Comparison of ENCODE assay signal across 28 cellular contexts in genomic region chr21:21196087-21196486, GRCh38.
DNase-seq lines count a peak whose midpoint lies in the region; ATAC-seq and TF ChIP-seq lines count a peak whose summit lies in the region.
"Had no signal": no experiment of that assay in that cellular context is flagged by ENCODE, and none has a peak within 500 bp of the region (broad histone marks: within the 10 kb centered on the region; RNA-seq: fewer than 3 reads in every experiment).

No MANE protein-coding gene starts in this region.

- no peak overlapping the region for H3K23ac ChIP-seq in IMR-90 (ENCODE audit: low read depth, low read length)

- WGBS in IMR-90 (ENCODE audit: extremely low coverage in 2 of 2, insufficient read length in 1 of 2), 2 experiments = 80% methylated on average over 2 of the region's 3 CpGs; no CpG with 5 or more reads in 1 of the 2 experiments

- no peaks in the 10 kb centered on the region for H3K27me3 Mint-ChIP-seq in activated T-helper 17 cell treated with anti-CD3 and anti-CD28 coated beads, Interleukin-2, amount 50 U/mL, for 72 hours
- H3K27me3 Mint-ChIP-seq in stimulated activated memory B cell treated with anti-CD40 and anti-IgM and Interleukin-4, amounts not matched to agents 10 μg/mL and 1 μg/mL and 100 μg/mL, for 72 hours = no peaks in the 10 kb centered on the region
- H3K27me3 Mint-ChIP-seq: brain had no signal

- DNase-seq in IMR-90 = peak; percentile 39
- peak; percentile 58 for DNase-seq in fibroblast of mammary gland (ENCODE audit: low read depth)
- DNase-seq in activated naive CD4-positive, alpha-beta T cell treated with Interleukin-2 at 50 U/mL for 16 hours = no peak
- no peak for DNase-seq in coronary artery (ENCODE audit: low spot score)
- no peak for DNase-seq in dedifferentiated amniotic fluid mesenchymal stem cell (ENCODE audit: extremely low spot score)
- DNase-seq: activated CD4-positive, alpha-beta T cell treated with anti-CD3 and anti-CD28 coated beads, Interleukin-2, amount 50 U/mL, for 4 hours; activated naive CD4-positive, alpha-beta T cell; activated T-cell treated with anti-CD3 and anti-CD28 coated beads, Interleukin-2, amount 50 U/mL, for 48 hours; COR-L47; DMS53; effector CD8-positive, alpha-beta T cell; GDM1; glutamatergic neuron; NCI-H1105 treated with DMSO at 0.1 percent for 48 hours; NCI-H187 treated with DMSO at 0.1 percent for 48 hours; NCI-H2171 treated with DMSO at 0.1 percent for 48 hours; NCI-H510A; nucleus accumbens; psoas muscle; sigmoid colon; stimulated activated CD4-positive, alpha-beta T cell treated with anti-CD3 and anti-CD28 coated beads, Interleukin-4, amount 100 ng/mL, for 24 hours; transverse colon had no signal

- dilution Hi-C loops in IMR-90 (cut with HindIII; ENCODE audit: low sequenced_read_pairs, unreplicated experiment) = no loop called here

- H3K18ac ChIP-seq in IMR-90 (ENCODE audit: low read depth, low read length) = peak overlapping the region; percentile 65

- H3K9me1 ChIP-seq in IMR-90 (ENCODE audit: insufficient read depth, low read length) = no peaks in the 10 kb centered on the region

- H3K4me1 ChIP-seq in IMR-90 (ENCODE audit: control insufficient read depth, insufficient read depth, low read length) = peaks cover 5% of the 10 kb centered on the region
- H3K4me1 ChIP-seq: psoas muscle had no signal

- TF ChIP-seq RAD21 in IMR-90 (IDR thresholded peaks at IDR 0.05; ENCODE audit: low read length) = no peak

- peak overlapping the region; percentile 15 for H3K27ac Mint-ChIP-seq in activated T-helper 17 cell treated with anti-CD3 and anti-CD28 coated beads, Interleukin-2, amount 50 U/mL, for 72 hours
- H3K27ac Mint-ChIP-seq in stimulated activated memory B cell treated with anti-CD40 and anti-IgM and Interleukin-4, amounts not matched to agents 10 μg/mL and 1 μg/mL and 100 μg/mL, for 72 hours = no peak overlapping the region

- no peaks in the 10 kb centered on the region for H3K36me3 ChIP-seq in IMR-90 (ENCODE audit: control insufficient read depth, insufficient read depth, low read length)
- H3K36me3 ChIP-seq: BLaER1 treated with 17β-estradiol and CSF1 and Interleukin-3, amounts not matched to agents 10 nM and 100 nM; sigmoid colon; transverse colon had no signal

- peak overlapping the region; percentile 46 for H4K91ac ChIP-seq in IMR-90 (ENCODE audit: insufficient read depth, low read depth, low read length)

- no peaks in the 10 kb centered on the region for H3K9me3 ChIP-seq in IMR-90 (ENCODE audit: control insufficient read depth, insufficient read depth, low read length)
- H3K9me3 ChIP-seq: BLaER1 treated with 17β-estradiol and CSF1 and Interleukin-3, amounts not matched to agents 10 nM and 100 nM; psoas muscle; transverse colon had no signal

- no peaks in the 10 kb centered on the region for H3K79me1 ChIP-seq in IMR-90 (ENCODE audit: low read depth in 1 of 2, low read length in 2 of 2)

- no peak overlapping the region for H3K4me3 Mint-ChIP-seq in activated T-helper 17 cell treated with anti-CD3 and anti-CD28 coated beads, Interleukin-2, amount 50 U/mL, for 72 hours
- H3K4me3 Mint-ChIP-seq in stimulated activated memory B cell treated with anti-CD40 and anti-IgM and Interleukin-4, amounts not matched to agents 10 μg/mL and 1 μg/mL and 100 μg/mL, for 72 hours = no peak overlapping the region
- H3K4me3 Mint-ChIP-seq: brain had no signal

- no peaks in the 10 kb centered on the region for H3K36me3 Mint-ChIP-seq in activated T-helper 17 cell treated with anti-CD3 and anti-CD28 coated beads, Interleukin-2, amount 50 U/mL, for 72 hours (ENCODE audit: low read depth)
- H3K36me3 Mint-ChIP-seq in stimulated activated memory B cell treated with anti-CD40 and anti-IgM and Interleukin-4, amounts not matched to agents 10 μg/mL and 1 μg/mL and 100 μg/mL, for 72 hours = no peaks in the 10 kb centered on the region
- H3K36me3 Mint-ChIP-seq: brain had no signal

- intact Hi-C loops in IMR-90 (cut with micrococcal nuclease) = no loop called here

- no peak overlapping the region for H2AK5ac ChIP-seq in IMR-90 (ENCODE audit: low read depth, low read length)

- no peak for TF ChIP-seq CTCF in IMR-90 (conservative IDR thresholded peaks at IDR 0.05; ENCODE audit: low read depth, low read length)
- TF ChIP-seq CTCF in fibroblast of mammary gland (conservative IDR thresholded peaks at IDR 0.05; ENCODE audit: control insufficient read depth, insufficient read depth, low read depth, low read length) = no peak
- TF ChIP-seq CTCF in coronary artery (IDR thresholded peaks at IDR 0.05) = no peak

- TF ChIP-seq POLR2A in IMR-90 (IDR thresholded peaks at IDR 0.05; ENCODE audit: low read depth, low read length) = no peak

- H2BK20ac ChIP-seq in IMR-90 (ENCODE audit: low read depth, low read length) = peak overlapping the region; percentile 85

- H3K56ac ChIP-seq in IMR-90 (ENCODE audit: extremely low read depth, insufficient read depth, low read length) = no peak overlapping the region

- no peak overlapping the region for H2AK9ac ChIP-seq in IMR-90 (replicated peaks; ENCODE audit: low read depth, low read length, poor library complexity)

- H3K27me3 ChIP-seq in IMR-90 (ENCODE audit: control insufficient read depth, insufficient read depth, low read length) = no peaks in the 10 kb centered on the region
- H3K27me3 ChIP-seq: BLaER1 treated with 17β-estradiol and CSF1 and Interleukin-3, amounts not matched to agents 10 nM and 100 nM; sigmoid colon; transverse colon had no signal

- peak overlapping the region; percentile 85; the same call in 1 of the 3 replicates for H2BK15ac ChIP-seq in IMR-90 (ENCODE audit: low read depth, low read length)

- peak overlapping the region; percentile 24; the same call in 1 of the 2 replicates for H3K4ac ChIP-seq in IMR-90 (ENCODE audit: low read depth, low read length)

- H4K8ac ChIP-seq in IMR-90 (ENCODE audit: low read depth in 2 of 2, low read length in 2 of 2) = peak overlapping the region in 1 of 2 experiments; percentile 17; a peak in 2 of 4 replicates

- no peaks in the 10 kb centered on the region for H3K9me3 Mint-ChIP-seq in activated T-helper 17 cell treated with anti-CD3 and anti-CD28 coated beads, Interleukin-2, amount 50 U/mL, for 72 hours
- no peaks in the 10 kb centered on the region for H3K9me3 Mint-ChIP-seq in stimulated activated memory B cell treated with anti-CD40 and anti-IgM and Interleukin-4, amounts not matched to agents 10 μg/mL and 1 μg/mL and 100 μg/mL, for 72 hours
- H3K9me3 Mint-ChIP-seq: brain had no signal

- H3K9ac ChIP-seq in IMR-90 (ENCODE audit: low read depth, low read length) = no peak overlapping the region
- H3K9ac ChIP-seq: BLaER1 treated with 17β-estradiol and CSF1 and Interleukin-3, amounts not matched to agents 10 nM and 100 nM had no signal

- no peak overlapping the region for H3K27ac ChIP-seq in IMR-90 (ENCODE audit: insufficient read depth, low read length)
- no peak overlapping the region for H3K27ac ChIP-seq in coronary artery
- H3K27ac ChIP-seq: BLaER1 treated with 17β-estradiol and CSF1 and Interleukin-3, amounts not matched to agents 10 nM and 100 nM; epithelial cell of prostate; psoas muscle; SK-N-MC; transverse colon had no signal

- H4K20me1 ChIP-seq in IMR-90 (ENCODE audit: insufficient read depth, low read length) = no peaks in the 10 kb centered on the region
- H4K20me1 ChIP-seq: BLaER1 treated with 17β-estradiol and CSF1 and Interleukin-3, amounts not matched to agents 10 nM and 100 nM had no signal

- H3K4me3 ChIP-seq in IMR-90 (ENCODE audit: insufficient read depth, low read depth, low read length) = no peak overlapping the region
- no peak overlapping the region for H3K4me3 ChIP-seq in fibroblast of mammary gland (ENCODE audit: control insufficient read depth, low read depth, low read length)
- H3K4me3 ChIP-seq in coronary artery = no peak overlapping the region
- H3K4me3 ChIP-seq: BLaER1 treated with 17β-estradiol and CSF1 and Interleukin-3, amounts not matched to agents 10 nM and 100 nM; psoas muscle; sigmoid colon; SK-N-MC; transverse colon had no signal

- CTCF ChIA-PET in IMR-90 (lab: Yijun Ruan, JAX) = no interaction called here

- no peak for ATAC-seq in IMR-90 (ENCODE audit: low read depth)
- no peak for ATAC-seq in activated T-helper 17 cell treated with anti-CD3 and anti-CD28 coated beads, Interleukin-2, amount 50 U/mL, for 72 hours (replicated peaks)
- ATAC-seq in stimulated activated memory B cell treated with anti-CD40 and anti-IgM and Interleukin-4, amounts not matched to agents 10 μg/mL and 1 μg/mL and 100 μg/mL, for 72 hours = peak; percentile 34
- ATAC-seq: psoas muscle had no signal

- H4K5ac ChIP-seq in IMR-90 (ENCODE audit: low read depth, low read length) = peak overlapping the region; percentile 0; the same call in 1 of the 2 replicates

- in situ Hi-C loops in IMR-90 (cut with MboI; ENCODE audit: low sequenced_read_pairs) = no loop called here

- peak overlapping the region; percentile 47; the same call in 1 of the 2 replicates for H2BK120ac ChIP-seq in IMR-90 (ENCODE audit: low read depth, low read length)

- peak overlapping the region; percentile 71 for H2AFZ ChIP-seq in IMR-90 (replicated peaks; ENCODE audit: low read length, poor library complexity)

- BruUV-seq in IMR-90 (replicated peaks; lab: Mats Ljungman, UMichigan) = no TSS peak

- POLR2A ChIA-PET in IMR-90 (lab: Charles Lee; ENCODE audit: unreplicated experiment) = no interaction called here

- H2BK5ac ChIP-seq in IMR-90 (ENCODE audit: low read depth, low read length, poor library complexity, severe bottlenecking) = peak overlapping the region; percentile 15

- peak overlapping the region; percentile 19 for H3K14ac ChIP-seq in IMR-90 (replicated peaks; ENCODE audit: low read depth, low read length)

- peaks cover 9% of the 10 kb centered on the region for H3K4me1 Mint-ChIP-seq in activated T-helper 17 cell treated with anti-CD3 and anti-CD28 coated beads, Interleukin-2, amount 50 U/mL, for 72 hours
- no peaks in the 10 kb centered on the region for H3K4me1 Mint-ChIP-seq in stimulated activated memory B cell treated with anti-CD40 and anti-IgM and Interleukin-4, amounts not matched to agents 10 μg/mL and 1 μg/mL and 100 μg/mL, for 72 hours
- H3K4me1 Mint-ChIP-seq: brain had no signal

- H3K4me2 ChIP-seq in IMR-90 (ENCODE audit: low read depth, low read length) = no peak overlapping the region
- H3K4me2 ChIP-seq: BLaER1 treated with 17β-estradiol and CSF1 and Interleukin-3, amounts not matched to agents 10 nM and 100 nM had no signal

TF ChIP-seq in IMR-90, 13 proteins besides CTCF, POLR2A, EP300 and RAD21 (continues in another document):
- TF ChIP-seq MXI1 (IDR thresholded peaks at IDR 0.05; ENCODE audit: borderline replicate concordance, low read depth, low read length) (no peak), MAZ (IDR thresholded peaks at IDR 0.05; ENCODE audit: borderline replicate concordance, low read depth, low read length) (no peak), RCOR1 (IDR thresholded peaks at IDR 0.05; ENCODE audit: insufficient replicate concordance, low read length) (no peak), NFE2L2 (IDR thresholded peaks at IDR 0.05; ENCODE audit: low read depth, low read length) (no peak), FOS (IDR thresholded peaks at IDR 0.05; ENCODE audit: low read depth, low read length) (no peak)

Comparison
In these comparisons a context has a peak if more than half of its experiments do, and no peak if none do; other contexts are left out.
1. DNase-seq: peak in IMR-90 (single experiment) and fibroblast of mammary gland (single experiment); none in activated naive CD4-positive, alpha-beta T cell treated with Interleukin-2 at 50 U/mL for 16 hours (single experiment), coronary artery (single experiment) and dedifferentiated amniotic fluid mesenchymal stem cell (single experiment).